In genomic region chr4:44351069-44351468, GRCh38 we compare ENCODE assay signal across 1 cellular context.
TF ChIP-seq lines count a peak whose summit lies in the region.

No MANE protein-coding gene starts in this region.

TF ChIP-seq in liver, 16 proteins besides CTCF, POLR2A, EP300 and RAD21 (continued from another document):
- no peak for TF ChIP-seq ZBTB33 (IDR thresholded peaks at IDR 0.05)
TF ChIP-seq in liver: peak in this region for 1.
